In genomic region chrX:13216139-13216538, GRCh38 we compare ENCODE assay signal across 1 cellular context.
TF ChIP-seq lines count a peak whose summit lies in the region.

No MANE protein-coding gene starts in this region.

TF ChIP-seq in SK-N-SH treated with all-trans-retinoic acid at 6 μM for 48 hours, 23 proteins besides CTCF, POLR2A, EP300 and RAD21 (continued from another document):
- no peak for TF ChIP-seq TSHZ2 (CRISPR knock-in tag; IDR thresholded peaks at IDR 0.05)
- no peak for TF ChIP-seq CSRNP3 (CRISPR knock-in tag; IDR thresholded peaks at IDR 0.05)
- no peak for TF ChIP-seq BACH2 (CRISPR knock-in tag; IDR thresholded peaks at IDR 0.05; ENCODE audit: borderline replicate concordance)
- no peak for TF ChIP-seq ISL1 (CRISPR knock-in tag; IDR thresholded peaks at IDR 0.05)
- no peak for TF ChIP-seq RARB (CRISPR knock-in tag; IDR thresholded peaks at IDR 0.05)
